Comparison of ENCODE assay signal across 18 cellular contexts in genomic region chr11:61609000-61609969, GRCh38. TPM values are rescaled to one million over a fixed set of nuclear protein-coding genes. Genes with fewer than 3 reads are reported as not detected.
A peak's percentile ranks its signal among the peaks of the same experiment; 100 is the strongest.
DNase-seq lines count a peak whose midpoint lies in the region; TF ChIP-seq lines count a peak whose summit lies in the region.
"Had no signal": no experiment of that assay in that cellular context is flagged by ENCODE, and none has a peak within 500 bp of the region (broad histone marks: within the 10 kb centered on the region; RNA-seq: fewer than 3 reads in every experiment).

No MANE protein-coding gene starts in this region.

- 68% methylated on average over 18 of the region's 22 CpGs for WGBS in mammary epithelial cell (ENCODE audit: low coverage, missing lambda C conversion rate)
- WGBS in testis, 2 donors: 73% methylated on average over 19 to 22 of the region's 22 CpGs

- H3K27ac ChIP-seq in BLaER1 (no peak overlapping the region), mammary epithelial cell (ENCODE audit: insufficient read depth, low read depth, low read length) (no peak overlapping the region), neural cell (ENCODE audit: low read length) (no peak overlapping the region), testis (no peak overlapping the region)
- H3K27ac ChIP-seq: psoas muscle, upper lobe of right lung had no signal

- H3K27me3 ChIP-seq in BLaER1: no peaks in the 10 kb centered on the region
- no peaks in the 10 kb centered on the region for H3K27me3 ChIP-seq in mammary epithelial cell (ENCODE audit: insufficient read depth, low read length)
- H3K27me3 ChIP-seq in neural cell (ENCODE audit: insufficient read depth, low read depth, low read length): no peaks in the 10 kb centered on the region
- H3K27me3 ChIP-seq in testis: no peaks in the 10 kb centered on the region

- in situ Hi-C loops in mammary epithelial cell (cut with MboI; ENCODE audit: low sequenced_read_pairs in 2 of 2): no loop called here

- TF ChIP-seq CTCF in mammary epithelial cell (conservative IDR thresholded peaks at IDR 0.05 in 1 of 2, IDR thresholded peaks at IDR 0.05 in 1 of 2; ENCODE audit: extremely low read depth in 1 of 2, insufficient read depth in 1 of 2, low read depth in 1 of 2, low read length in 2 of 2): no peak
- no peak for TF ChIP-seq CTCF in neural cell (IDR thresholded peaks at IDR 0.05; ENCODE audit: poor library complexity, severe bottlenecking)
- no peak for TF ChIP-seq CTCF in testis (IDR thresholded peaks at IDR 0.05)

- H3F3A ChIP-seq in neural cell (ENCODE audit: insufficient read depth, low read length, poor library complexity, severe bottlenecking): no peaks in the 10 kb centered on the region

- no peak for TF ChIP-seq EP300 in neural cell (conservative IDR thresholded peaks at IDR 0.05; ENCODE audit: poor library complexity, severe bottlenecking)

- peak overlapping the region; percentile 14 for H2AFZ ChIP-seq in mammary epithelial cell (ENCODE audit: low read depth, low read length)
- H2AFZ ChIP-seq in neural cell (ENCODE audit: low read depth, low read length): no peak overlapping the region

- DNase-seq in LHCN-M2 (ENCODE audit: low read depth) (peak; percentile 44), mammary epithelial cell (no peak), T-helper 9 cell (no peak), testis (no peak)
- DNase-seq in activated CD8-positive, alpha-beta memory T cell treated with anti-CD3 and anti-CD28 coated beads, Interleukin-2, amount 50 U/mL, for 48 hours: no peak
- DNase-seq in activated naive CD4-positive, alpha-beta T cell treated with Interleukin-2 at 50 U/mL for 16 hours: no peak
- DNase-seq: activated CD4-positive, alpha-beta T cell treated with anti-CD3 and anti-CD28 coated beads, Interleukin-2, amount 50 U/mL, for 4 hours; activated T-cell treated with anti-CD3 and anti-CD28 coated beads, Interleukin-2, amount 50 U/mL, for 24 hours; CD4-positive, CD25-positive, alpha-beta regulatory T cell; left ventricle myocardium superior; NCI-H2029 treated with DMSO at 0.1 percent for 48 hours; NCI-H446 treated with DMSO at 0.1 percent for 48 hours; OCI-M1; psoas muscle; stimulated activated naive CD4-positive, alpha-beta T cell; upper lobe of right lung had no signal

- no peaks in the 10 kb centered on the region for H3K36me3 ChIP-seq in BLaER1
- H3K36me3 ChIP-seq in mammary epithelial cell (ENCODE audit: insufficient read depth, low read length): no peaks in the 10 kb centered on the region
- no peaks in the 10 kb centered on the region for H3K36me3 ChIP-seq in neural cell (ENCODE audit: insufficient read depth, low read length)
- no peaks in the 10 kb centered on the region for H3K36me3 ChIP-seq in testis (ENCODE audit: low read depth, missing control alignments)
- H3K36me3 ChIP-seq: upper lobe of right lung had no signal

- H3K9me3 ChIP-seq in BLaER1 (no peaks in the 10 kb centered on the region), mammary epithelial cell (replicated peaks; ENCODE audit: insufficient read depth, low read length) (no peaks in the 10 kb centered on the region), neural cell (ENCODE audit: low read length) (no peaks in the 10 kb centered on the region), testis (no peaks in the 10 kb centered on the region)
- H3K9me3 ChIP-seq: psoas muscle, upper lobe of right lung had no signal

- no peaks in the 10 kb centered on the region for H3K79me2 ChIP-seq in mammary epithelial cell (ENCODE audit: insufficient read depth, low read length)
- H3K79me2 ChIP-seq in neural cell (replicated peaks; ENCODE audit: insufficient read depth, low read length): no peaks in the 10 kb centered on the region

- H4K20me1 ChIP-seq in BLaER1 (no peaks in the 10 kb centered on the region), mammary epithelial cell (ENCODE audit: insufficient read depth, low read length) (no peaks in the 10 kb centered on the region), neural cell (ENCODE audit: insufficient read depth) (no peaks in the 10 kb centered on the region)

- no peak for TF ChIP-seq RAD21 in neural cell (conservative IDR thresholded peaks at IDR 0.05)

- dilution Hi-C loops in mammary epithelial cell (cut with HindIII; ENCODE audit: low sequenced_read_pairs): no loop called here

- no TSS peak for BruUV-seq in mammary epithelial cell (replicated peaks; lab: Mats Ljungman, UMichigan)

- intact Hi-C loops in mammary epithelial cell (cut with micrococcal nuclease) (no loop called here), testis (cut with DNase I; ENCODE audit: low total_unique reads) (no loop called here)

- H3K9me2 ChIP-seq in neural cell (ENCODE audit: insufficient read depth, low read length): no peaks in the 10 kb centered on the region

- TF ChIP-seq POLR2A in testis (IDR thresholded peaks at IDR 0.05): no peak

- H3K4me2 ChIP-seq in BLaER1: peak overlapping the region; percentile 67
- H3K4me2 ChIP-seq in mammary epithelial cell (ENCODE audit: insufficient read depth, low read depth, low read length): peak overlapping the region; percentile 21
- H3K4me2 ChIP-seq in neural cell (ENCODE audit: low read length): no peak overlapping the region

- no peak overlapping the region for H3K4me3 ChIP-seq in BLaER1
- H3K4me3 ChIP-seq in mammary epithelial cell (replicated peaks in 1 of 3; ENCODE audit: insufficient read depth in 1 of 3, low read depth in 2 of 3, low read length in 3 of 3): no peak overlapping the region
- H3K4me3 ChIP-seq in neural cell (ENCODE audit: low read length): peak overlapping the region; percentile 9
- H3K4me3 ChIP-seq in testis: no peak overlapping the region
- H3K4me3 ChIP-seq: psoas muscle, upper lobe of right lung had no signal

- H3K4me1 ChIP-seq in BLaER1 (peaks cover 70% of the 10 kb centered on the region), mammary epithelial cell (ENCODE audit: insufficient read depth, low read length) (peaks cover 7% of the 10 kb centered on the region), testis (no peaks in the 10 kb centered on the region)
- H3K4me1 ChIP-seq: psoas muscle, upper lobe of right lung had no signal

- no peak overlapping the region for H3K9ac ChIP-seq in BLaER1
- no peak overlapping the region for H3K9ac ChIP-seq in mammary epithelial cell (ENCODE audit: insufficient read depth, low read length)
- H3K9ac ChIP-seq in neural cell (ENCODE audit: low read length): no peak overlapping the region

- CTCF ChIA-PET in mammary epithelial cell (lab: Charles Lee; ENCODE audit: low non-redundant PET): no interaction called here

TF ChIP-seq in neural cell, 6 proteins besides CTCF, POLR2A, EP300 and RAD21:
- TF ChIP-seq MXI1 (conservative IDR thresholded peaks at IDR 0.05; ENCODE audit: poor library complexity, severe bottlenecking): no peak
- TF ChIP-seq SMC3 (conservative IDR thresholded peaks at IDR 0.05; ENCODE audit: poor library complexity): no peak
- TF ChIP-seq POLR2AphosphoS5 (IDR thresholded peaks at IDR 0.05): no peak
- TF ChIP-seq EZH2 (IDR thresholded peaks at IDR 0.05; ENCODE audit: borderline replicate concordance, insufficient read depth, low read length, poor library complexity, severe bottlenecking): no peak
- no peak for TF ChIP-seq REST (IDR thresholded peaks at IDR 0.05; ENCODE audit: borderline replicate concordance)
- TF ChIP-seq TAF1 (IDR thresholded peaks at IDR 0.05; ENCODE audit: low read depth): no peak

RNA-seq across cellular contexts. Expression of gene SYT7, which starts 28.4 kb away (rescaled TPM):
- total RNA-seq in LHCN-M2 (2014; rRNA removed) (1.6 and 2.0 TPM in 2 replicates), mammary epithelial cell (10 to 100 TPM in 1 of 2 donors, 1 to 10 TPM in 1; 4.7 to 17.7 TPM), testis (1 to 10 TPM; 8.7 to 9.0 TPM)
- polyA plus RNA-seq in LHCN-M2 (2012): 0.09 TPM
- polyA plus RNA-seq in mammary epithelial cell (6.9 TPM), neural cell (14.0 and 21.8 TPM in 2 replicates), testis (ENCODE audit: insufficient read depth, low read depth, low replicate concordance) (5.9 TPM)
- polyA minus RNA-seq in mammary epithelial cell (21.2 TPM), neural cell (25.6 and 26.2 TPM in 2 replicates)
- polyA plus RNA-seq: CD4-positive, CD25-positive, alpha-beta regulatory T cell had no signal
